ENCODE assay signal across 11 cellular contexts in genomic region chr17:69539781-69540319, GRCh38.
DNase-seq lines count a peak whose midpoint lies in the region; ATAC-seq and TF ChIP-seq lines count a peak whose summit lies in the region.
"Had no signal": no experiment of that assay in that cellular context is flagged by ENCODE, and none has a peak within 500 bp of the region (broad histone marks: within the 10 kb centered on the region; RNA-seq: fewer than 3 reads in every experiment).

No MANE protein-coding gene starts in this region.

- H3K4me1 Mint-ChIP-seq in stimulated activated naive CD8-positive, alpha-beta T cell treated with anti-CD3 and anti-CD28 coated beads, Interleukin-15, amount 100 ng/mL, for 72 hours: peaks cover 14% of the 10 kb centered on the region
- H3K4me1 Mint-ChIP-seq: naive B cell had no signal

- peaks cover 0 to 6% of the 10 kb centered on the region in 2 donors for H3K9me3 Mint-ChIP-seq in stimulated activated naive CD8-positive, alpha-beta T cell treated with anti-CD3 and anti-CD28 coated beads, Interleukin-15, amount 100 ng/mL, for 72 hours
- H3K9me3 Mint-ChIP-seq: activated naive CD4-positive, alpha-beta T cell treated with anti-CD3 and anti-CD28 coated beads for 36 hours; naive B cell had no signal

- H3K4me3 ChIP-seq in WI38 (ENCODE audit: low read depth, low read length) (peak overlapping the region; percentile 3), hepatocyte (no peak overlapping the region)

- no peak for TF ChIP-seq CTCF in WI38 (IDR thresholded peaks at IDR 0.05; ENCODE audit: low read depth, low read length)
- TF ChIP-seq CTCF in hepatocyte (IDR thresholded peaks at IDR 0.05; ENCODE audit: poor library complexity): no peak

- H3K36me3 ChIP-seq in hepatocyte (replicated peaks; ENCODE audit: insufficient read depth, low read depth): no peaks in the 10 kb centered on the region

- no peaks in the 10 kb centered on the region for H3K9me2 ChIP-seq in hepatocyte (replicated peaks; ENCODE audit: insufficient read depth)

- ATAC-seq in stimulated activated naive CD8-positive, alpha-beta T cell treated with anti-CD3 and anti-CD28 coated beads, Interleukin-15, Interleukin-2, amounts not matched to agents 100 U/mL and 50 U/mL, for 24 hours: peak; percentile 49
- no peak for ATAC-seq in stimulated activated naive CD8-positive, alpha-beta T cell treated with anti-CD3 and anti-CD28 coated beads, Interleukin-15, amount 100 ng/mL, for 72 hours
- no peak for ATAC-seq in GM19035 (IDR thresholded peaks at IDR 0.05; ENCODE audit: unreplicated experiment)
- no peak for ATAC-seq in HG02885 (IDR thresholded peaks at IDR 0.05; ENCODE audit: poor library complexity, unreplicated experiment)

- no peaks in the 10 kb centered on the region for H3K27me3 ChIP-seq in hepatocyte

- no peak for DNase-seq in stimulated activated naive CD8-positive, alpha-beta T cell treated with anti-CD3 and anti-CD28 coated beads, Interleukin-15, Interleukin-2, amounts not matched to agents 100 U/mL and 50 U/mL, for 24 hours
- no peak for DNase-seq in stimulated activated naive CD8-positive, alpha-beta T cell treated with anti-CD3 and anti-CD28 coated beads, Interleukin-15, amount 100 ng/mL, for 72 hours
- peak; percentile 62 for DNase-seq in hepatocyte (ENCODE audit: low spot score)
- DNase-seq in ecto neural progenitor cell (ENCODE audit: low spot score): no peak
- DNase-seq in GM19240 (ENCODE audit: insufficient read length, low spot score): no peak
- DNase-seq: naive B cell, NCI-H510A treated with DMSO at 0.1 percent for 48 hours had no signal

- H3K79me2 ChIP-seq in hepatocyte: no peaks in the 10 kb centered on the region

- H3K27ac Mint-ChIP-seq in stimulated activated naive CD8-positive, alpha-beta T cell treated with anti-CD3 and anti-CD28 coated beads, Interleukin-15, amount 100 ng/mL, for 72 hours: no peak overlapping the region
- H3K27ac Mint-ChIP-seq: activated naive CD4-positive, alpha-beta T cell treated with anti-CD3 and anti-CD28 coated beads for 36 hours had no signal

- no peaks in the 10 kb centered on the region for H4K20me1 ChIP-seq in hepatocyte (ENCODE audit: insufficient read depth, poor library complexity, severe bottlenecking)

- no peak overlapping the region for H2AFZ ChIP-seq in hepatocyte

- H3K4me1 ChIP-seq in hepatocyte (ENCODE audit: insufficient read depth): peaks cover 12% of the 10 kb centered on the region

- peak overlapping the region; percentile 60 for H3K4me2 ChIP-seq in hepatocyte

- H3K27ac ChIP-seq in hepatocyte: peak overlapping the region; percentile 88

- no peak overlapping the region for H3K4me3 Mint-ChIP-seq in stimulated activated naive CD8-positive, alpha-beta T cell treated with anti-CD3 and anti-CD28 coated beads, Interleukin-15, amount 100 ng/mL, for 72 hours
- H3K4me3 Mint-ChIP-seq: activated naive CD4-positive, alpha-beta T cell treated with anti-CD3 and anti-CD28 coated beads for 36 hours; naive B cell had no signal

- no peaks in the 10 kb centered on the region for H3K9me3 ChIP-seq in hepatocyte (ENCODE audit: low read depth)

- H3K27me3 Mint-ChIP-seq in stimulated activated naive CD8-positive, alpha-beta T cell treated with anti-CD3 and anti-CD28 coated beads, Interleukin-15, amount 100 ng/mL, for 72 hours: no peaks in the 10 kb centered on the region
- H3K27me3 Mint-ChIP-seq: naive B cell had no signal

- 49% methylated on average over 4 of the region's 4 CpGs for WGBS in hepatocyte (ENCODE audit: low lambda C conversion rate, missing lambda C conversion rate)
